Comparison of ENCODE assay signal across 21 cellular contexts in genomic region chr11:17790453-17790852, GRCh38. TPM values are rescaled to one million over a fixed set of nuclear protein-coding genes. Genes with fewer than 3 reads are reported as not detected.
A peak's percentile ranks its signal among the peaks of the same experiment; 100 is the strongest.
DNase-seq lines count a peak whose midpoint lies in the region; ATAC-seq, FAIRE-seq and TF ChIP-seq lines count a peak whose summit lies in the region.
"Had no signal": no experiment of that assay in that cellular context is flagged by ENCODE, and none has a peak within 500 bp of the region (broad histone marks: within the 10 kb centered on the region; RNA-seq: fewer than 3 reads in every experiment).

No MANE protein-coding gene starts in this region.

- DNase-seq in HFFc6 (peak; percentile 52), amniotic epithelial cell (ENCODE audit: low read depth) (peak; percentile 75), fibroblast of lung (ENCODE audit: low read depth in 2 of 2) (peak; percentile 68 to 83), small intestine (peak; percentile 32), GM23338 (ENCODE audit: low spot score) (no peak), kidney tubule cell (ENCODE audit: low spot score) (no peak), gastrocnemius medialis (no peak)
- DNase-seq: activated CD4-positive, alpha-beta T cell treated with anti-CD3 and anti-CD28 coated beads, Interleukin-2, amount 50 U/mL, for 4 hours; activated naive CD4-positive, alpha-beta T cell; aorta; colonic mucosa; kidney; naive thymus-derived CD8-positive, alpha-beta T cell; NCI-H187; NCI-H526; SHP77; stimulated activated CD4-positive, alpha-beta T cell treated with anti-CD3 and anti-CD28 coated beads, Interleukin-12 subunit alpha, Interleukin-12 subunit beta, amount 100 ng/mL, for 4 hours had no signal

- H3K4me1 Mint-ChIP-seq in HFFc6 (ENCODE audit: low read depth), result peaks cover 35% of the 10 kb centered on the region
- H3K4me1 Mint-ChIP-seq in GM23338, result no peaks in the 10 kb centered on the region
- H3K4me1 Mint-ChIP-seq: memory B cell had no signal

- H3K9me3 ChIP-seq in fibroblast of lung (ENCODE audit: control insufficient read depth, insufficient read depth, low read depth, low read length) (no peaks in the 10 kb centered on the region), small intestine (ENCODE audit: control insufficient read depth, low read depth) (no peaks in the 10 kb centered on the region), gastrocnemius medialis (no peaks in the 10 kb centered on the region)
- H3K9me3 ChIP-seq: BLaER1 treated with 17β-estradiol and CSF1 and Interleukin-3, amounts not matched to agents 10 nM and 100 nM; colonic mucosa had no signal

- no peak overlapping the region for H3K4me3 ChIP-seq in fibroblast of lung (replicated peaks in 1 of 4; ENCODE audit: control extremely low read depth in 1 of 4, insufficient read depth in 1 of 4, low read depth in 3 of 4, low read length in 4 of 4)
- H3K4me3 ChIP-seq in small intestine (ENCODE audit: low read depth in 1 of 2, low read length in 2 of 2), result no peak overlapping the region
- no peak overlapping the region for H3K4me3 ChIP-seq in GM23338
- H3K4me3 ChIP-seq in gastrocnemius medialis, result no peak overlapping the region
- H3K4me3 ChIP-seq: BLaER1 treated with 17β-estradiol and CSF1 and Interleukin-3, amounts not matched to agents 10 nM and 100 nM; colonic mucosa; hepatocyte had no signal

- no peak overlapping the region for H3K27ac ChIP-seq in fibroblast of lung (ENCODE audit: insufficient read depth, low read length)
- H3K27ac ChIP-seq in small intestine (ENCODE audit: low read depth in 1 of 2, low read length in 1 of 2), result no peak overlapping the region
- H3K27ac ChIP-seq in GM23338 (ENCODE audit: low read depth), result no peak overlapping the region
- no peak overlapping the region for H3K27ac ChIP-seq in gastrocnemius medialis
- H3K27ac ChIP-seq: BLaER1 treated with 17β-estradiol and CSF1 and Interleukin-3, amounts not matched to agents 10 nM and 100 nM; colonic mucosa; hepatocyte had no signal

- H3F3A ChIP-seq in GM23338 (replicated peaks; ENCODE audit: low read depth), result no peaks in the 10 kb centered on the region

- H3K9me3 Mint-ChIP-seq in HFFc6, result no peaks in the 10 kb centered on the region
- no peaks in the 10 kb centered on the region for H3K9me3 Mint-ChIP-seq in GM23338
- H3K9me3 Mint-ChIP-seq: memory B cell had no signal

- 72 to 87% (median 81%) methylated on average over 1 of the region's 1 CpG for WGBS in small intestine, 3 donors

- no peak for ATAC-seq in GM23338
- no peak for ATAC-seq in gastrocnemius medialis
- ATAC-seq: naive thymus-derived CD8-positive, alpha-beta T cell had no signal

- H2AFZ ChIP-seq in fibroblast of lung (ENCODE audit: low read length) (no peak overlapping the region), GM23338 (no peak overlapping the region)
- H2AFZ ChIP-seq: hepatocyte had no signal

- peaks cover 3% of the 10 kb centered on the region; the same call in 1 of the 2 replicates for H3K27me3 Mint-ChIP-seq in HFFc6 (ENCODE audit: insufficient read depth)
- no peaks in the 10 kb centered on the region for H3K27me3 Mint-ChIP-seq in GM23338 (ENCODE audit: insufficient read depth, low read depth, poor library complexity)
- H3K27me3 Mint-ChIP-seq: memory B cell; naive thymus-derived CD8-positive, alpha-beta T cell had no signal

- H4K20me1 ChIP-seq in fibroblast of lung (ENCODE audit: control insufficient read depth, extremely low read depth, insufficient read depth, low read length), result no peaks in the 10 kb centered on the region
- H4K20me1 ChIP-seq in GM23338 (replicated peaks; ENCODE audit: insufficient read depth), result no peaks in the 10 kb centered on the region
- H4K20me1 ChIP-seq: BLaER1 treated with 17β-estradiol and CSF1 and Interleukin-3, amounts not matched to agents 10 nM and 100 nM had no signal

- H3K4me2 ChIP-seq in fibroblast of lung (ENCODE audit: extremely low read depth, insufficient read depth, low read length) (no peak overlapping the region), GM23338 (no peak overlapping the region)
- H3K4me2 ChIP-seq: BLaER1 treated with 17β-estradiol and CSF1 and Interleukin-3, amounts not matched to agents 10 nM and 100 nM; hepatocyte had no signal

- H3K79me2 ChIP-seq in fibroblast of lung (ENCODE audit: control insufficient read depth, insufficient read depth, low read length) (no peaks in the 10 kb centered on the region), GM23338 (replicated peaks; ENCODE audit: insufficient read depth) (no peaks in the 10 kb centered on the region)
- H3K79me2 ChIP-seq: hepatocyte had no signal

- no peaks in the 10 kb centered on the region for H3K9me2 ChIP-seq in GM23338 (ENCODE audit: insufficient read depth)

- intact Hi-C loops in gastrocnemius medialis (cut with DNase I; ENCODE audit: low total_unique reads), result no loop called here

- H3K27ac Mint-ChIP-seq in HFFc6 (no peak overlapping the region), GM23338 (no peak overlapping the region)
- H3K27ac Mint-ChIP-seq: memory B cell; naive thymus-derived CD8-positive, alpha-beta T cell had no signal

- H3K4me1 ChIP-seq in fibroblast of lung (ENCODE audit: control insufficient read depth, extremely low read depth, insufficient read depth, low read length) (peaks cover 7% of the 10 kb centered on the region), small intestine (ENCODE audit: control insufficient read depth in 2 of 2, insufficient read depth in 1 of 2, low read depth in 1 of 2, low read length in 1 of 2) (no peaks in the 10 kb centered on the region), GM23338 (ENCODE audit: insufficient read depth) (no peaks in the 10 kb centered on the region), gastrocnemius medialis (peaks cover 1 to 4% of the 10 kb centered on the region in 2 donors)
- H3K4me1 ChIP-seq: BLaER1 treated with 17β-estradiol and CSF1 and Interleukin-3, amounts not matched to agents 10 nM and 100 nM; colonic mucosa had no signal

- TF ChIP-seq POLR2A in gastrocnemius medialis (IDR thresholded peaks at IDR 0.05), result no peak

- FAIRE-seq in small intestine (lab: Jason Lieb, UNC), result no peak
- FAIRE-seq: kidney had no signal

- H3K9ac ChIP-seq in fibroblast of lung (ENCODE audit: insufficient read depth, low read length), result no peak overlapping the region
- H3K9ac ChIP-seq: BLaER1 treated with 17β-estradiol and CSF1 and Interleukin-3, amounts not matched to agents 10 nM and 100 nM had no signal

- H3K4me3 Mint-ChIP-seq in HFFc6 (no peak overlapping the region), GM23338 (no peak overlapping the region)
- H3K4me3 Mint-ChIP-seq: memory B cell; naive thymus-derived CD8-positive, alpha-beta T cell had no signal

- H3K36me3 Mint-ChIP-seq in HFFc6 (ENCODE audit: low read depth) (no peaks in the 10 kb centered on the region), GM23338 (ENCODE audit: low read depth) (no peaks in the 10 kb centered on the region; the same call in 2 of the 3 replicates)

- H3K36me3 ChIP-seq in fibroblast of lung (ENCODE audit: control insufficient read depth, insufficient read depth, low read length), result no peaks in the 10 kb centered on the region
- no peaks in the 10 kb centered on the region for H3K36me3 ChIP-seq in small intestine (ENCODE audit: control insufficient read depth in 2 of 2, insufficient read depth in 2 of 2, low read length in 2 of 2)
- H3K36me3 ChIP-seq in GM23338 (ENCODE audit: insufficient read depth), result no peaks in the 10 kb centered on the region
- no peaks in the 10 kb centered on the region for H3K36me3 ChIP-seq in gastrocnemius medialis
- H3K36me3 ChIP-seq: colonic mucosa had no signal

- no peak for TF ChIP-seq CTCF in HFFc6 (IDR thresholded peaks at IDR 0.05)
- no peak for TF ChIP-seq CTCF in fibroblast of lung (conservative IDR thresholded peaks at IDR 0.05 in 1 of 2, IDR thresholded peaks at IDR 0.05 in 1 of 2; ENCODE audit: low read depth in 1 of 2, low read length in 2 of 2)
- no peak for TF ChIP-seq CTCF in GM23338 (conservative IDR thresholded peaks at IDR 0.05; ENCODE audit: low read depth in 2 of 2)
- no peak for TF ChIP-seq CTCF in gastrocnemius medialis (IDR thresholded peaks at IDR 0.05 in 4 of 5, conservative IDR thresholded peaks at IDR 0.05 in 1 of 5)

- in situ Hi-C loops in gastrocnemius medialis (cut with MboI; ENCODE audit: low sequenced_read_pairs in 4 of 4), result no loop called here

- no peaks in the 10 kb centered on the region for H3K27me3 ChIP-seq in fibroblast of lung (ENCODE audit: control insufficient read depth, insufficient read depth, low read length)
- no peaks in the 10 kb centered on the region for H3K27me3 ChIP-seq in small intestine (ENCODE audit: control insufficient read depth in 2 of 2, insufficient read depth in 2 of 2, low read length in 2 of 2)
- no peaks in the 10 kb centered on the region for H3K27me3 ChIP-seq in GM23338 (ENCODE audit: insufficient read depth)
- no peaks in the 10 kb centered on the region for H3K27me3 ChIP-seq in gastrocnemius medialis
- H3K27me3 ChIP-seq: BLaER1 treated with 17β-estradiol and CSF1 and Interleukin-3, amounts not matched to agents 10 nM and 100 nM; colonic mucosa; hepatocyte had no signal

RNA-seq across cellular contexts. Expression of gene KCNC1, which starts 55.9 kb away (rescaled TPM):
- not detected for total RNA-seq in HFFc6 (2021; fragmentation: NEBNext Ultra II Directional; extraction: Animal tissue kit (Norgen Biotek cat#: 25700))
- total RNA-seq in fibroblast of lung (under 0.01 TPM in 1 of 2 replicates, not detected in the other), gastrocnemius medialis (under 1 TPM; 0.03 to 0.53 (median 0.15) TPM)
- polyA plus RNA-seq in fibroblast of lung (not detected in 2 replicates), small intestine (under 1 TPM in 1 of 3 donors, not detected in 2; 0.13 TPM), GM23338 (2016; fragmentation: Nextera tagmentation; extraction: Ambion mirVana) (0.11 and 0.17 TPM in 2 replicates)
- not detected in 2 replicates for polyA plus RNA-seq in fibroblast of lung (2012)
- polyA minus RNA-seq in fibroblast of lung (ENCODE audit: low replicate concordance), result not detected in 2 replicates
- total RNA-seq in GM23338 (2014; rRNA removed; shearing (Covaris generic)), result not detected in 2 replicates
- total RNA-seq: aorta; naive thymus-derived CD8-positive, alpha-beta T cell; T-helper 1 cell treated with Interleukin-12 subunit alpha and Interleukin-12 subunit beta and Interleukin-4 antibody, amounts not matched to agents 30 ng/mL and 1 ng/mL, for 36 hours had no signal
- polyA plus RNA-seq: aorta had no signal

Comparison
In these comparisons a context has a peak if more than half of its experiments do, and no peak if none do; other contexts are left out.
1. DNase-seq: peak in HFFc6 (single experiment), amniotic epithelial cell (single experiment), fibroblast of lung (2 of 2) and small intestine (single experiment); none in GM23338 (single experiment), kidney tubule cell (single experiment) and gastrocnemius medialis (0 of 2).